13 cellular contexts compared by ENCODE assay signal in the genomic region with DNA sequence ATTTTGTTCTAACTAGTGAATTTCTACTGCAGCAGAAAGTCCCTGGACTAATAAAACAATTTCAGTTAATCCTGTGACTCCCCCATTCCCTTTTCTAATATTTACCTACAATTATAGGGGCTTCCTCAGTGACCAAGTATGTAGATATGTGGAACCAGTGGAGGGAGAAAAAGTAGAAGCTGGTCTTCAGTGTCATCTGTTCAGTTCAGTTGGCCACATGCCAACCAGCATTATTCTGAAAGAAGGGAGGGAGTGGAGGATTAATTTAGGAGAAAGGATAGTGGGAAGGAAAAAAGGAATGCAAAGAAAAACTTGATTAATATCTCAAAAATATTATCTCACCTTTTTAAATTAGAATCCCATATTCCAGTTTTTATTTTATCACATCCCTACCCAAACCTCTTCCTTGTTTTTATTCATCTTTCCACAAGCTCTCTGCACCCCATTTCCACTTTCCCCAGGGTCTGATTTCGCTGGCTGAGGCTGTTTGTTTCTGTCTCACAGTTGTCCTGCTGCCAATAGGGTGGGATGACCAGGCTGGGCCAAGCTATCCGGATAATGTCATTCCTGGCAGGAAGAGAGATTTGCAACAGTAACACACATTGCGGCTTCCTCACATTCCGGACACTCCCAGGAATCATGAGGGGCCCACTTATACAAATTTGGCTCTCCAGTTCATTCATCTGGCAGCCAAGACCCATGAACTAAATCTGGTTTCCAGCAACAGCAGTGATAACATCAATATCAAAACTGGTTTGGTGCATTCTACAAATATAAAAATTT. TPM values are rescaled to one million over a fixed set of nuclear protein-coding genes. Genes with fewer than 3 reads are reported as not detected.
DNase-seq lines count a peak whose midpoint lies in the region; ATAC-seq, FAIRE-seq and TF ChIP-seq lines count a peak whose summit lies in the region.
"Had no signal": no experiment of that assay in that cellular context is flagged by ENCODE, and none has a peak within 500 bp of the region (broad histone marks: within the 10 kb centered on the region; RNA-seq: fewer than 3 reads in every experiment).

No MANE protein-coding gene starts in this region.

- H3K27me3 Mint-ChIP-seq in astrocyte (ENCODE audit: low read depth, unreplicated experiment) = peaks cover 2% of the 10 kb centered on the region

- no peaks in the 10 kb centered on the region for H3K9me3 Mint-ChIP-seq in astrocyte (ENCODE audit: unreplicated experiment)
- H3K9me3 Mint-ChIP-seq: activated B cell treated with CpG ODN at 0.5 μM for 24 hours had no signal

- no peaks in the 10 kb centered on the region for H3K36me3 Mint-ChIP-seq in astrocyte (ENCODE audit: low read depth, unreplicated experiment)

- H3K4me1 ChIP-seq in astrocyte (ENCODE audit: insufficient read depth, low read length) (peaks cover 6% of the 10 kb centered on the region), right cardiac atrium (ENCODE audit: control insufficient read depth, insufficient read depth, low read length) (no peaks in the 10 kb centered on the region), small intestine (ENCODE audit: control insufficient read depth in 2 of 2, insufficient read depth in 1 of 2, low read depth in 1 of 2, low read length in 1 of 2) (no peaks in the 10 kb centered on the region)

- H3K27me3 ChIP-seq in astrocyte (ENCODE audit: insufficient read depth, low read length) = no peaks in the 10 kb centered on the region
- H3K27me3 ChIP-seq in right cardiac atrium (ENCODE audit: control insufficient read depth, insufficient read depth) = no peaks in the 10 kb centered on the region
- H3K27me3 ChIP-seq in small intestine (ENCODE audit: control insufficient read depth in 2 of 2, insufficient read depth in 2 of 2, low read length in 2 of 2) = no peaks in the 10 kb centered on the region

- H3K4me2 ChIP-seq in astrocyte (ENCODE audit: low read length) = peak overlapping the region; percentile 54

- H3K4me3 Mint-ChIP-seq in astrocyte (ENCODE audit: unreplicated experiment) = no peak overlapping the region
- H3K4me3 Mint-ChIP-seq: activated B cell treated with CpG ODN at 0.5 μM for 24 hours had no signal

- H3K27ac ChIP-seq in astrocyte (ENCODE audit: low read depth, low read length) (no peak overlapping the region), right cardiac atrium (ENCODE audit: low read length) (no peak overlapping the region), small intestine (ENCODE audit: low read depth in 1 of 2, low read length in 1 of 2) (no peak overlapping the region)

- H3K4me3 ChIP-seq in astrocyte (ENCODE audit: insufficient read depth, low read depth, low read length) (no peak overlapping the region), right cardiac atrium (ENCODE audit: low read length) (no peak overlapping the region), small intestine (ENCODE audit: low read depth in 1 of 2, low read length in 2 of 2) (no peak overlapping the region)

- peak; percentile 6 for DNase-seq in NCI-H748 (lab: John Stamatoyannopoulos, UW; ENCODE audit: unreplicated experiment)
- DNase-seq in NCI-H748 treated with DMSO at 0.1 percent for 48 hours (lab: John Stamatoyannopoulos, UW) = no peak
- peak; percentile 94 for DNase-seq in astrocyte (ENCODE audit: low read depth)
- DNase-seq in right cardiac atrium = peak; percentile 58 to 82 (median 60)
- peak; percentile 61 for DNase-seq in urothelium cell line (ENCODE audit: low spot score)
- DNase-seq in small intestine = no peak
- no peak for DNase-seq in RCC 7860 (ENCODE audit: low spot score)
- DNase-seq: ACHN; activated B cell treated with CpG ODN at 0.5 μM for 24 hours; activated naive CD4-positive, alpha-beta T cell treated with Interleukin-2 at 50 U/mL for 16 hours; effector CD8-positive, alpha-beta T cell had no signal

- no peaks in the 10 kb centered on the region for H3K9me3 ChIP-seq in astrocyte (ENCODE audit: insufficient read depth, low read depth, low read length)
- H3K9me3 ChIP-seq in right cardiac atrium (ENCODE audit: control insufficient read depth, low read length) = no peaks in the 10 kb centered on the region
- H3K9me3 ChIP-seq in small intestine (ENCODE audit: control insufficient read depth, low read depth) = no peaks in the 10 kb centered on the region

- intact Hi-C loops in right cardiac atrium (cut with DNase I) = no loop called here

- ATAC-seq in right cardiac atrium (peak; percentile 96 to 98), HG03095 (IDR thresholded peaks at IDR 0.05; ENCODE audit: unreplicated experiment) (no peak)
- ATAC-seq: left colon had no signal

- no peak for TF ChIP-seq CTCF in astrocyte (IDR thresholded peaks at IDR 0.05; ENCODE audit: insufficient read depth, low read depth, low read length)

- no peaks in the 10 kb centered on the region for H3K79me2 ChIP-seq in astrocyte (ENCODE audit: insufficient read depth, low read length)

- FAIRE-seq in astrocyte (lab: Jason Lieb, UNC) = peak; percentile 20
- FAIRE-seq in urothelium cell line (lab: Jason Lieb, UNC) = no peak
- no peak for FAIRE-seq in small intestine (lab: Jason Lieb, UNC)
- no peak for FAIRE-seq in RCC 7860 (lab: Jason Lieb, UNC)

- H3K4me1 Mint-ChIP-seq in astrocyte (ENCODE audit: low read depth, unreplicated experiment) = peaks cover 5% of the 10 kb centered on the region
- H3K4me1 Mint-ChIP-seq: activated B cell treated with CpG ODN at 0.5 μM for 24 hours had no signal

- H3K9ac ChIP-seq in astrocyte (ENCODE audit: low read length) = no peak overlapping the region

- H2AFZ ChIP-seq in astrocyte (ENCODE audit: low read depth, low read length) = no peak overlapping the region

- WGBS in right cardiac atrium = 10% methylated on average over 4 of the region's 4 CpGs
- 52 to 72% (median 71%) methylated on average over 4 of the region's 4 CpGs for WGBS in small intestine, 3 donors

- H3K27ac Mint-ChIP-seq in astrocyte (ENCODE audit: unreplicated experiment) = no peak overlapping the region
- H3K27ac Mint-ChIP-seq: activated B cell treated with CpG ODN at 0.5 μM for 24 hours had no signal

- H3K36me3 ChIP-seq in astrocyte (ENCODE audit: insufficient read depth, low read length) (no peaks in the 10 kb centered on the region), small intestine (ENCODE audit: control insufficient read depth in 2 of 2, insufficient read depth in 2 of 2, low read length in 2 of 2) (no peaks in the 10 kb centered on the region)

- no peaks in the 10 kb centered on the region for H4K20me1 ChIP-seq in astrocyte (ENCODE audit: insufficient read depth, low read length)

RNA-seq across cellular contexts. Expression of gene ANTXR2, which starts 24.6 kb away (rescaled TPM):
- total RNA-seq in astrocyte (29.8 and 34.7 TPM in 2 replicates), right cardiac atrium (10 to 100 TPM; 38.6 to 51.4 (median 46.7) TPM)
- polyA plus RNA-seq in right cardiac atrium (13.5 TPM), small intestine (10 to 100 TPM in 1 of 3 donors, 1 to 10 TPM in 2; 3.6 to 13.7 (median 7.3) TPM)

Comparison
In these comparisons a context has a peak if more than half of its experiments do, and no peak if none do; other contexts are left out.
1. DNase-seq: peak in NCI-H748 (single experiment), astrocyte (single experiment), right cardiac atrium (3 of 3) and urothelium cell line (single experiment); none in NCI-H748 treated with DMSO at 0.1 percent for 48 hours (single experiment), small intestine (single experiment) and RCC 7860 (single experiment).